ENCODE assay signal across 10 cellular contexts in genomic region chr19:13959962-13960862, GRCh38. TPM values are rescaled to one million over a fixed set of nuclear protein-coding genes. Genes with fewer than 3 reads are reported as not detected.
DNase-seq lines count a peak whose midpoint lies in the region; ATAC-seq, FAIRE-seq and TF ChIP-seq lines count a peak whose summit lies in the region.
"Had no signal": no experiment of that assay in that cellular context is flagged by ENCODE, and none has a peak within 500 bp of the region (broad histone marks: within the 10 kb centered on the region; RNA-seq: fewer than 3 reads in every experiment).

No MANE protein-coding gene starts in this region.

- H4K20me1 ChIP-seq in astrocyte (ENCODE audit: insufficient read depth, low read length), result peaks cover 9% of the 10 kb centered on the region

- intact Hi-C loops in CD4-positive, alpha-beta T cell (cut with DNase I, micrococcal nuclease), result no loop called here
- intact Hi-C loops in tibial artery (cut with DNase I; ENCODE audit: low total_unique reads) (no loop called here), dorsolateral prefrontal cortex (cut with DNase I) (loop anchor here in 1 of 2 donors (10.0 kb wide), 1 partner anchor 45 kb away; the partner anchor contains the start of gene RFX1)

- no peak overlapping the region for H3K27ac ChIP-seq in CD4-positive, alpha-beta T cell (ENCODE audit: low read depth, low read length)
- H3K27ac ChIP-seq in HL-60 (replicated peaks) (no peak overlapping the region), astrocyte (ENCODE audit: low read depth, low read length) (no peak overlapping the region), tibial artery (no peak overlapping the region), dorsolateral prefrontal cortex (no peak overlapping the region)

- POLR2A ChIA-PET in CD4-positive, alpha-beta T cell (lab: Charles Lee), result interaction anchor here (0.6 to 2.0 kb wide), 4 partner anchors 8 to 1686 kb away, joined by 3 to 7 read pairs (median 4); partner anchors contain the start of gene DCAF15

- no peak overlapping the region for H3K4me3 ChIP-seq in HL-60 (replicated peaks; ENCODE audit: insufficient read depth, low read length)
- no peak overlapping the region for H3K4me3 ChIP-seq in astrocyte (ENCODE audit: insufficient read depth, low read depth, low read length)
- no peak overlapping the region for H3K4me3 ChIP-seq in tibial artery
- H3K4me3 ChIP-seq in dorsolateral prefrontal cortex, result no peak overlapping the region

- CTCF ChIA-PET in CD4-positive, alpha-beta T cell (lab: Charles Lee), result interaction anchor here (0.6 to 1.6 kb wide), 7 partner anchors 43 to 93 kb away, joined by 3 to 9 read pairs (median 3); partner anchors contain the start of genes IL27RA and RFX1

- no peaks in the 10 kb centered on the region for H3K27me3 Mint-ChIP-seq in CD4-positive, alpha-beta T cell
- H3K27me3 Mint-ChIP-seq in astrocyte (ENCODE audit: low read depth, unreplicated experiment), result no peaks in the 10 kb centered on the region
- no peaks in the 10 kb centered on the region for H3K27me3 Mint-ChIP-seq in mesothelial cell of epicardium (ENCODE audit: low read depth)

- H3K4me1 ChIP-seq in astrocyte (ENCODE audit: insufficient read depth, low read length), result peaks cover 5% of the 10 kb centered on the region
- H3K4me1 ChIP-seq in tibial artery, result no peaks in the 10 kb centered on the region

- H3K36me3 Mint-ChIP-seq in CD4-positive, alpha-beta T cell (ENCODE audit: low read depth), result peaks cover 60% of the 10 kb centered on the region
- H3K36me3 Mint-ChIP-seq in astrocyte (ENCODE audit: low read depth, unreplicated experiment) (peaks cover 29% of the 10 kb centered on the region), mesothelial cell of epicardium (peaks cover 16% of the 10 kb centered on the region)

- no peak for FAIRE-seq in astrocyte (lab: Jason Lieb, UNC)
- FAIRE-seq: GM18507 had no signal

- H3K4me2 ChIP-seq in astrocyte (ENCODE audit: low read length), result no peak overlapping the region

- H3K36me3 ChIP-seq in astrocyte (ENCODE audit: insufficient read depth, low read length), result peaks cover 6% of the 10 kb centered on the region
- H3K36me3 ChIP-seq in tibial artery, result peaks cover 32 to 100% (median 69%) of the 10 kb centered on the region in 3 donors

- H2AFZ ChIP-seq in astrocyte (ENCODE audit: low read depth, low read length), result no peak overlapping the region

- peak; percentile 27 for TF ChIP-seq CTCF in CD4-positive, alpha-beta T cell (IDR thresholded peaks at IDR 0.05)
- TF ChIP-seq CTCF in HL-60 (IDR thresholded peaks at IDR 0.05; ENCODE audit: insufficient read depth, low read length), result peak; percentile 7
- TF ChIP-seq CTCF in astrocyte (IDR thresholded peaks at IDR 0.05; ENCODE audit: insufficient read depth, low read depth, low read length), result peak; percentile 15
- TF ChIP-seq CTCF in mesothelial cell of epicardium (IDR thresholded peaks at IDR 0.05; ENCODE audit: unreplicated experiment), result peak; percentile 22
- no peak for TF ChIP-seq CTCF in tibial artery (IDR thresholded peaks at IDR 0.05)
- TF ChIP-seq CTCF in dorsolateral prefrontal cortex (IDR thresholded peaks at IDR 0.05 in 54 of 56, conservative IDR thresholded peaks at IDR 0.05 in 2 of 56; ENCODE audit: low read depth in 1 of 56, partially characterized antibody in 56 of 56), result peak in 3 of 56 donors; percentile 11 to 21 (median 12)

- DNase-seq in CD4-positive, alpha-beta T cell, result peak in 4 of 10 experiments; percentile 27 to 50 (median 30)
- DNase-seq in HL-60 (ENCODE audit: low read depth in 1 of 2, low spot score in 1 of 2), result no peak
- DNase-seq in astrocyte (ENCODE audit: low read depth), result no peak
- DNase-seq in mesothelial cell of epicardium (ENCODE audit: low spot score in 2 of 2, unreplicated experiment in 2 of 2), result no peak
- no peak for DNase-seq in tibial artery
- no peak for DNase-seq in SK-N-DZ (ENCODE audit: low spot score)
- no peak for DNase-seq in stimulated activated CD4-positive, alpha-beta T cell treated with anti-CD3 and anti-CD28 coated beads, Interleukin-15, amount 100 ng/mL, for 24 hours
- DNase-seq in dorsolateral prefrontal cortex, result no peak

- H3K27ac Mint-ChIP-seq in CD4-positive, alpha-beta T cell, result no peak overlapping the region
- no peak overlapping the region for H3K27ac Mint-ChIP-seq in astrocyte (ENCODE audit: unreplicated experiment)
- no peak overlapping the region for H3K27ac Mint-ChIP-seq in mesothelial cell of epicardium

- no peak overlapping the region for H3K9ac ChIP-seq in astrocyte (ENCODE audit: low read length)

- H3K27me3 ChIP-seq in CD4-positive, alpha-beta T cell (ENCODE audit: control insufficient read depth, insufficient read depth, low read length), result no peaks in the 10 kb centered on the region
- H3K27me3 ChIP-seq in HL-60 (ENCODE audit: insufficient read depth, poor library complexity, severe bottlenecking) (no peaks in the 10 kb centered on the region), astrocyte (ENCODE audit: insufficient read depth, low read length) (no peaks in the 10 kb centered on the region), tibial artery (no peaks in the 10 kb centered on the region), dorsolateral prefrontal cortex (no peaks in the 10 kb centered on the region)

- no peaks in the 10 kb centered on the region for H3K79me2 ChIP-seq in astrocyte (ENCODE audit: insufficient read depth, low read length)

- no peaks in the 10 kb centered on the region for H3K9me3 Mint-ChIP-seq in CD4-positive, alpha-beta T cell
- H3K9me3 Mint-ChIP-seq in astrocyte (ENCODE audit: unreplicated experiment), result no peaks in the 10 kb centered on the region
- no peaks in the 10 kb centered on the region for H3K9me3 Mint-ChIP-seq in mesothelial cell of epicardium

- H3K4me1 Mint-ChIP-seq in CD4-positive, alpha-beta T cell (ENCODE audit: low read depth), result peaks cover 5% of the 10 kb centered on the region
- H3K4me1 Mint-ChIP-seq in astrocyte (ENCODE audit: low read depth, unreplicated experiment), result peaks cover 3% of the 10 kb centered on the region
- no peaks in the 10 kb centered on the region for H3K4me1 Mint-ChIP-seq in mesothelial cell of epicardium

- H3K9me3 ChIP-seq in CD4-positive, alpha-beta T cell (ENCODE audit: control insufficient read depth, low read length), result no peaks in the 10 kb centered on the region
- H3K9me3 ChIP-seq in astrocyte (ENCODE audit: insufficient read depth, low read depth, low read length), result no peaks in the 10 kb centered on the region
- H3K9me3 ChIP-seq in tibial artery, result no peaks in the 10 kb centered on the region

- H3K4me3 Mint-ChIP-seq in CD4-positive, alpha-beta T cell, result no peak overlapping the region
- H3K4me3 Mint-ChIP-seq in astrocyte (ENCODE audit: unreplicated experiment), result no peak overlapping the region
- no peak overlapping the region for H3K4me3 Mint-ChIP-seq in mesothelial cell of epicardium

- ATAC-seq in CD4-positive, alpha-beta T cell (ENCODE audit: poor library complexity), result peak; percentile 60

RNA-seq across cellular contexts. Expression of gene DCAF15, which starts 7.9 kb away (rescaled TPM):
- 10 to 100 TPM; 84.9 to 85.0 TPM for total RNA-seq in CD4-positive, alpha-beta T cell
- total RNA-seq in astrocyte, result 29.6 and 32.2 TPM in 2 replicates
- 54.4 to 56.6 TPM (median 55.7 TPM) in 3 replicates for total RNA-seq in mesothelial cell of epicardium
- 36.7 and 46.9 TPM in 2 replicates for polyA plus RNA-seq in SK-N-DZ (2014; cell fraction: cytosol; rRNA removed)
- 120 and 125 TPM in 2 replicates for polyA plus RNA-seq in SK-N-DZ (2014; cell fraction: nucleus; rRNA removed)
- total RNA-seq in dorsolateral prefrontal cortex, result 10 to 100 TPM; 12.2 to 26.7 (median 17.6) TPM

RNA-seq across cellular contexts. Expression of gene PODNL1, which starts 22.0 kb away (rescaled TPM):
- total RNA-seq in CD4-positive, alpha-beta T cell, result not detected
- 3.3 and 3.7 TPM in 2 replicates for total RNA-seq in astrocyte
- total RNA-seq in mesothelial cell of epicardium, result 0.20 to 1.0 TPM (median 0.75 TPM) in 3 replicates
- not detected in 2 replicates for polyA plus RNA-seq in SK-N-DZ (2014; cell fraction: cytosol; rRNA removed)
- not detected in 2 replicates for polyA plus RNA-seq in SK-N-DZ (2014; cell fraction: nucleus; rRNA removed)
- total RNA-seq in dorsolateral prefrontal cortex, result 1 to 10 TPM in 109 of 120 experiments, under 1 TPM in 9, not detected in 2; 0.41 to 9.2 (median 2.3) TPM
- total RNA-seq: NCI-H460 had no signal

RNA-seq across cellular contexts. Expression of gene RFX1, which starts 45.9 kb away (rescaled TPM):
- total RNA-seq in CD4-positive, alpha-beta T cell, result 10 to 100 TPM; 14.6 to 16.3 TPM
- 11.8 and 13.0 TPM in 2 replicates for total RNA-seq in astrocyte
- total RNA-seq in mesothelial cell of epicardium, result 20.6 to 21.6 TPM (median 21.2 TPM) in 3 replicates
- 1.2 and 1.7 TPM in 2 replicates for polyA plus RNA-seq in SK-N-DZ (2014; cell fraction: cytosol; rRNA removed)
- polyA plus RNA-seq in SK-N-DZ (2014; cell fraction: nucleus; rRNA removed), result 2.5 and 5.6 TPM in 2 replicates
- total RNA-seq in dorsolateral prefrontal cortex, result 10 to 100 TPM in 109 of 120 experiments, 1 to 10 TPM in 11; 7.9 to 26.0 (median 14.0) TPM

RNA-seq across cellular contexts. Expression of gene CC2D1A, which starts 54.2 kb away (rescaled TPM):
- total RNA-seq in CD4-positive, alpha-beta T cell, result 10 to 100 TPM; 16.4 to 16.9 TPM
- total RNA-seq in astrocyte (22.6 and 27.3 TPM in 2 replicates), mesothelial cell of epicardium (59.2 to 66.0 TPM (median 62.8 TPM) in 3 replicates), dorsolateral prefrontal cortex (100 to 1,000 TPM in 8 of 120 experiments, 10 to 100 TPM in 112; 50.4 to 138 (median 75.1) TPM)
- polyA plus RNA-seq in SK-N-DZ (2014; cell fraction: cytosol; rRNA removed), result 17.1 and 19.8 TPM in 2 replicates
- polyA plus RNA-seq in SK-N-DZ (2014; cell fraction: nucleus; rRNA removed), result 56.8 and 60.6 TPM in 2 replicates

RNA-seq across cellular contexts. Expression of gene BRME1, which starts 54.3 kb away (rescaled TPM):
- total RNA-seq in CD4-positive, alpha-beta T cell, result 1 to 10 TPM; 1.1 to 1.3 TPM
- total RNA-seq in astrocyte (0.68 and 0.91 TPM in 2 replicates), mesothelial cell of epicardium (6.3 to 7.2 TPM (median 7.0 TPM) in 3 replicates), dorsolateral prefrontal cortex (10 to 100 TPM in 23 of 120 experiments, 1 to 10 TPM in 97; 2.8 to 13.5 (median 8.1) TPM)
- polyA plus RNA-seq in SK-N-DZ (2014; cell fraction: cytosol; rRNA removed), result 5.6 and 10.4 TPM in 2 replicates
- polyA plus RNA-seq in SK-N-DZ (2014; cell fraction: nucleus; rRNA removed), result 16.4 and 31.3 TPM in 2 replicates

Comparison
In these comparisons a context has a peak if more than half of its experiments do, and no peak if none do; other contexts are left out.
1. CTCF ChIP-seq: peak in CD4-positive, alpha-beta T cell (single experiment), HL-60 (single experiment), astrocyte (single experiment) and mesothelial cell of epicardium (single experiment); none in tibial artery (0 of 2).